In genomic region chr22:49630448-49630946, GRCh38 we compare ENCODE assay signal across 30 cellular contexts.
"Had no signal": no experiment of that assay in that cellular context is flagged by ENCODE, and none has a peak within 500 bp of the region (broad histone marks: within the 10 kb centered on the region; RNA-seq: fewer than 3 reads in every experiment).

No MANE protein-coding gene starts in this region.

- FAIRE-seq: islet of Langerhans, urothelium cell line had no signal

- H3K36me3 ChIP-seq: colonic mucosa, gastrocnemius medialis, ovary, thoracic aorta, tibial nerve, upper lobe of left lung had no signal

- H3K27ac ChIP-seq: colonic mucosa, epithelial cell of prostate, gastrocnemius medialis, hepatocyte, ovary, psoas muscle, skin epidermis, spleen, thoracic aorta, tibial nerve, upper lobe of left lung had no signal

- H3K4me3 ChIP-seq: colonic mucosa, gastrocnemius medialis, hepatocyte, ovary, psoas muscle, skin epidermis, spleen, thoracic aorta, tibial nerve, upper lobe of left lung had no signal

- H3K9me3 Mint-ChIP-seq: dendritic cell treated with granulocyte-macrophage colony-stimulating factor and Interleukin-4, amounts not matched to agents 40 ng/mL and 50 ng/mL, for 4 days; endodermal cell; naive thymus-derived CD4-positive, alpha-beta T cell; nephron; stimulated activated memory B cell treated with anti-CD40 and anti-IgM and Interleukin-4, amounts not matched to agents 10 μg/mL and 1 μg/mL and 100 μg/mL, for 72 hours; stimulated activated naive CD8-positive, alpha-beta T cell treated with anti-CD3 and anti-CD28 coated beads, Interleukin-15, Interleukin-2, amounts not matched to agents 100 ng/mL and 50 ng/mL, for 24 hours had no signal

- H3K27me3 Mint-ChIP-seq: dendritic cell treated with granulocyte-macrophage colony-stimulating factor and Interleukin-4, amounts not matched to agents 40 ng/mL and 50 ng/mL, for 4 days; naive thymus-derived CD4-positive, alpha-beta T cell; stimulated activated memory B cell treated with anti-CD40 and anti-IgM and Interleukin-4, amounts not matched to agents 10 μg/mL and 1 μg/mL and 100 μg/mL, for 72 hours; stimulated activated naive CD8-positive, alpha-beta T cell treated with anti-CD3 and anti-CD28 coated beads, Interleukin-15, Interleukin-2, amounts not matched to agents 100 ng/mL and 50 ng/mL, for 24 hours had no signal

- H2AFZ ChIP-seq: hepatocyte had no signal

- ATAC-seq: esophagus mucosa; gastrocnemius medialis; naive thymus-derived CD4-positive, alpha-beta T cell; psoas muscle; right cardiac atrium; stimulated activated memory B cell treated with anti-CD40 and anti-IgM and Interleukin-4, amounts not matched to agents 10 μg/mL and 1 μg/mL and 100 μg/mL, for 72 hours had no signal

- H3K4me2 ChIP-seq: hepatocyte had no signal

- H3K27me3 ChIP-seq: colonic mucosa, ovary, spleen, upper lobe of left lung had no signal

- DNase-seq: colonic mucosa; effector CD8-positive, alpha-beta T cell; endodermal cell; foreskin fibroblast; gastrocnemius medialis; head of caudate nucleus; kidney glomerular epithelial cell; mammary epithelial cell; mesendoderm; midbrain; naive thymus-derived CD4-positive, alpha-beta T cell; occipital lobe; ovary; stimulated activated CD4-positive, alpha-beta T cell treated with anti-CD3 and anti-CD28 coated beads, Interleukin-4, amount 100 ng/mL, for 4 hours had no signal

- H3K4me1 ChIP-seq: gastrocnemius medialis had no signal

- H3K9me3 ChIP-seq: colonic mucosa, gastrocnemius medialis, ovary, psoas muscle, spleen, thoracic aorta, tibial nerve, upper lobe of left lung had no signal

- H3K4me3 Mint-ChIP-seq: dendritic cell treated with granulocyte-macrophage colony-stimulating factor and Interleukin-4, amounts not matched to agents 40 ng/mL and 50 ng/mL, for 4 days; naive thymus-derived CD4-positive, alpha-beta T cell; stimulated activated memory B cell treated with anti-CD40 and anti-IgM and Interleukin-4, amounts not matched to agents 10 μg/mL and 1 μg/mL and 100 μg/mL, for 72 hours; stimulated activated naive CD8-positive, alpha-beta T cell treated with anti-CD3 and anti-CD28 coated beads, Interleukin-15, Interleukin-2, amounts not matched to agents 100 ng/mL and 50 ng/mL, for 24 hours had no signal

- H3K27ac Mint-ChIP-seq: dendritic cell treated with granulocyte-macrophage colony-stimulating factor and Interleukin-4, amounts not matched to agents 40 ng/mL and 50 ng/mL, for 4 days; endodermal cell; naive thymus-derived CD4-positive, alpha-beta T cell; stimulated activated memory B cell treated with anti-CD40 and anti-IgM and Interleukin-4, amounts not matched to agents 10 μg/mL and 1 μg/mL and 100 μg/mL, for 72 hours; stimulated activated naive CD8-positive, alpha-beta T cell treated with anti-CD3 and anti-CD28 coated beads, Interleukin-15, Interleukin-2, amounts not matched to agents 100 ng/mL and 50 ng/mL, for 24 hours had no signal

- H3K79me2 ChIP-seq: hepatocyte had no signal
